ENCODE assay signal across 8 cellular contexts in genomic region chrX:57121162-57121741, GRCh38. TPM values are rescaled to one million over a fixed set of nuclear protein-coding genes. Genes with fewer than 3 reads are reported as not detected.
DNase-seq lines count a peak whose midpoint lies in the region; ATAC-seq, FAIRE-seq and TF ChIP-seq lines count a peak whose summit lies in the region.

SPIN2B (minus strand) TSS chrX:57121548.

- no peaks in the 10 kb centered on the region for H4K20me1 ChIP-seq in Loucy (ENCODE audit: insufficient read depth, low read length, poor library complexity, severe bottlenecking)

- no peaks in the 10 kb centered on the region for H3K9me2 ChIP-seq in Loucy (replicated peaks; ENCODE audit: low read depth, low read length)

- FAIRE-seq in H54 (lab: Jason Lieb, UNC): no peak

- H3K36me3 ChIP-seq in Loucy (ENCODE audit: insufficient read depth, low read length) (no peaks in the 10 kb centered on the region), gastroesophageal sphincter (no peaks in the 10 kb centered on the region), neutrophil (no peaks in the 10 kb centered on the region)

- H3K27ac ChIP-seq in gastroesophageal sphincter (peak within 1 kb of the TSS; percentile 22 to 88 (median 81)), neutrophil (no peak within 1 kb of the TSS)

- TF ChIP-seq EP300 in gastroesophageal sphincter (IDR thresholded peaks at IDR 0.05): no peak

- H3K27me3 ChIP-seq in Loucy (ENCODE audit: insufficient read depth, low read length, poor library complexity, severe bottlenecking) (no peaks in the 10 kb centered on the region), gastroesophageal sphincter (no peaks in the 10 kb centered on the region), neutrophil (no peaks in the 10 kb centered on the region)

- 0 to 4% methylated on average over 9 to 16 of the region's 42 CpGs for WGBS in gastroesophageal sphincter (ENCODE audit: low coverage in 1 of 2), 2 donors

- peak within 1 kb of the TSS; percentile 79 for H3K9ac ChIP-seq in Loucy (ENCODE audit: low read depth, low read length, poor library complexity, severe bottlenecking)

- H3K9me3 ChIP-seq in Loucy (ENCODE audit: insufficient read depth, low read depth, low read length) (no peaks in the 10 kb centered on the region), gastroesophageal sphincter (no peaks in the 10 kb centered on the region), neutrophil (no peaks in the 10 kb centered on the region)

- H3K4me1 ChIP-seq in Loucy (ENCODE audit: insufficient read depth, low read length, poor library complexity, severe bottlenecking) (no peaks in the 10 kb centered on the region), gastroesophageal sphincter (no peaks in the 10 kb centered on the region), neutrophil (ENCODE audit: control insufficient read depth in 1 of 2, insufficient read depth in 1 of 2, low read depth in 1 of 2, low read length in 1 of 2) (no peaks in the 10 kb centered on the region)

- peak; percentile 80 for TF ChIP-seq POLR2A in H54 (IDR thresholded peaks at IDR 0.05; ENCODE audit: low read depth, low read length)
- TF ChIP-seq POLR2A in gastroesophageal sphincter (IDR thresholded peaks at IDR 0.05): peak; percentile 24 to 44

- peak within 1 kb of the TSS; percentile 80 for H3K4me3 ChIP-seq in Loucy (ENCODE audit: low read length, poor library complexity, severe bottlenecking)
- peak within 1 kb of the TSS; percentile 62 to 64 for H3K4me3 ChIP-seq in gastroesophageal sphincter
- peak within 1 kb of the TSS; percentile 44 to 49 for H3K4me3 ChIP-seq in neutrophil (ENCODE audit: low read depth in 1 of 2, low read length in 1 of 2)

- peak; percentile 24 for TF ChIP-seq CTCF in Loucy (conservative IDR thresholded peaks at IDR 0.05; ENCODE audit: low read length)
- TF ChIP-seq CTCF in gastroesophageal sphincter (IDR thresholded peaks at IDR 0.05): no peak
- TF ChIP-seq CTCF in neutrophil (IDR thresholded peaks at IDR 0.05): no peak

- peak within 1 kb of the TSS; percentile 79 for H3K4me2 ChIP-seq in Loucy (ENCODE audit: low read depth, low read length, poor library complexity, severe bottlenecking)

- H3K79me2 ChIP-seq in Loucy (ENCODE audit: insufficient read depth, low read length): peaks cover 4% of the 10 kb centered on the region; the same call in 1 of the 2 replicates

- DNase-seq in ELF-1 (ENCODE audit: low read depth, low spot score) (peak; percentile 98), H54 (ENCODE audit: insufficient read length, low spot score) (peak; percentile 30), SIG-M5 treated with dmso at 0.1 percent for 504 hours (lab: John Stamatoyannopoulos, UW; ENCODE audit: unreplicated experiment) (peak; percentile 84), activated gamma-delta T cell treated with Interleukin-2 at 50 U/mL for 16 hours (peak; percentile 70), superior temporal gyrus (ENCODE audit: extremely low spot score) (peak; percentile 70)

- peak; percentile 95 for ATAC-seq in gastroesophageal sphincter

- H2AFZ ChIP-seq in Loucy (ENCODE audit: low read length): peak within 1 kb of the TSS; percentile 87

- no peaks in the 10 kb centered on the region for H3F3A ChIP-seq in Loucy (ENCODE audit: low read depth)

RNA-seq across cellular contexts. Expression of gene SPIN2B, which starts in this region (rescaled TPM):
- 10 to 100 TPM in 3 of 4 donors, 1 to 10 TPM in 1; 7.4 to 14.0 (median 12.4) TPM for total RNA-seq in gastroesophageal sphincter

Comparison
In these comparisons a context has a peak if more than half of its experiments do, and no peak if none do; other contexts are left out.
1. DNase-seq: peak in every context shown above with its lines; median percentile 98 in ELF-1; 84 in SIG-M5 treated with dmso at 0.1 percent for 504 hours; 70 in activated gamma-delta T cell treated with Interleukin-2 at 50 U/mL for 16 hours; 70 in superior temporal gyrus; 30 in H54.